Comparison of ENCODE assay signal across 8 cellular contexts in the genomic region with DNA sequence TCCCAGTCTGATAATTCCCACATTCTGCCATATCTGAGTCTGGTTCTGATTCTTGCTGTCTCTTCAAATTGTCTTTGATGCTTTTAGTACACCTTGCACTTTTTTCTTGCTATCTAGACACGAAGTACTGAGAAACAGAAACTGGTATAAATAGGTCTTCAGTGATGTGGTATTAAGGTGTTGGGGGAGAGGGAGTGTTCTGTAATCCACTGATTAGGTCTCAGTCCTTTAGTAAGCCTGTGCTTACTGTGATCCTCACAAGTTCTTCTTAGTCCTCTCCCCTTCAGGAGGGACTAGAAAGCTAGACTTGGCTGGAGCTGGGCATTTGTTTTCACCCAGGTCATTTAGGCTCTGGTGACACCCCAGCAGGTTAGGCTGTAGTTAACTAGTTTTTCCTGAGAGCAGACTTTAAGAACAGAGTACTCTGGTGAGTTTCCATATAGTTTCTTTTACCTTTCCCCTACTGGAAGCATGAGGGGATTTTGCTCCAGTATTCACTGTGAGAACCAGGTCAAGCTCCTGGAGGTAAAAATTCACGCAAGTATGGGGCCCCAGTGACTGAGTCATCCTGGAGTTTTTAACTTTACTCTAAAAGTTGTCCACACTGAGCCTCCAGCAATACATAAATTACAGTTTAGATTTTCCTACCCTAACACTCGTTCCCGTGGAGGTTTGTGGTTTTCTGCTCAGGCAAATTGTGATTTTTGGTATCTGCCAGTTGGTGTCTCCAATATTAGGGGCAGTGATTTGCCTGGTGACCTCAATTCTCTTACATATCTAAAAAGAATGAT.
DNase-seq lines count a peak whose midpoint lies in the region; ATAC-seq and TF ChIP-seq lines count a peak whose summit lies in the region.

No MANE protein-coding gene starts in this region.

- no peak overlapping the region for H2AFZ ChIP-seq in PC-3 (ENCODE audit: low read length)

- no peak for TF ChIP-seq CTCF in AG04449 (IDR thresholded peaks at IDR 0.05; ENCODE audit: insufficient read depth, low read length, missing control alignments)
- TF ChIP-seq CTCF in PC-3 (conservative IDR thresholded peaks at IDR 0.05; ENCODE audit: low read depth, low read length), result no peak
- TF ChIP-seq CTCF in ascending aorta (IDR thresholded peaks at IDR 0.05), result no peak
- no peak for TF ChIP-seq CTCF in right atrium auricular region (IDR thresholded peaks at IDR 0.05)

- H3K4me1 ChIP-seq in PC-3 (ENCODE audit: insufficient read depth, low read length), result peaks cover 19% of the 10 kb centered on the region
- peaks cover 7 to 8% of the 10 kb centered on the region in 2 donors for H3K4me1 ChIP-seq in naive thymus-derived CD4-positive, alpha-beta T cell (ENCODE audit: control insufficient read depth in 2 of 2, insufficient read depth in 2 of 2, low read length in 2 of 2)
- no peaks in the 10 kb centered on the region for H3K4me1 ChIP-seq in ascending aorta
- H3K4me1 ChIP-seq in right atrium auricular region, result peaks cover 0 to 5% of the 10 kb centered on the region in 2 donors

- H3K9ac ChIP-seq in PC-3 (ENCODE audit: low read length), result no peak overlapping the region; the same call in 1 of the 2 replicates

- CTCF ChIA-PET in AG04449 (lab: Yijun Ruan, JAX), result interaction anchor here (1.0 kb wide), 1 partner anchor 40 kb away, joined by 3 read pairs; no protein-coding TSS in a partner anchor
- CTCF ChIA-PET in PC-3 (lab: Charles Lee), result no interaction called here
- CTCF ChIA-PET in naive thymus-derived CD4-positive, alpha-beta T cell (lab: Charles Lee), result no interaction called here

- POLR2A ChIA-PET in AG04449 (lab: Yijun Ruan, JAX), result no interaction called here
- POLR2A ChIA-PET in PC-3 (lab: Charles Lee; ENCODE audit: unreplicated experiment), result interaction anchor here (0.6 kb wide), 2 partner anchors 9 to 177 kb away, joined by 3 to 19 read pairs; no protein-coding TSS in a partner anchor
- POLR2A ChIA-PET in naive thymus-derived CD4-positive, alpha-beta T cell (lab: Charles Lee), result no interaction called here

- peak overlapping the region in 8 of 10 donors; percentile 20 to 54 (median 39) for H3K4me3 Mint-ChIP-seq in naive thymus-derived CD4-positive, alpha-beta T cell

- H3K27me3 ChIP-seq in PC-3 (ENCODE audit: low read length), result no peaks in the 10 kb centered on the region
- H3K27me3 ChIP-seq in naive thymus-derived CD4-positive, alpha-beta T cell (ENCODE audit: control insufficient read depth in 2 of 2, insufficient read depth in 2 of 2, low read length in 2 of 2), result no peaks in the 10 kb centered on the region
- no peaks in the 10 kb centered on the region for H3K27me3 ChIP-seq in ascending aorta
- H3K27me3 ChIP-seq in right atrium auricular region, result no peaks in the 10 kb centered on the region

- intact Hi-C loops in PC-3 (cut with micrococcal nuclease), result no loop called here
- intact Hi-C loops in naive thymus-derived CD4-positive, alpha-beta T cell (cut with micrococcal nuclease), result no loop called here
- intact Hi-C loops in ascending aorta (cut with DNase I), result no loop called here

- H3K36me3 ChIP-seq in PC-3 (ENCODE audit: low read depth, low read length), result no peaks in the 10 kb centered on the region
- no peaks in the 10 kb centered on the region for H3K36me3 ChIP-seq in naive thymus-derived CD4-positive, alpha-beta T cell (ENCODE audit: control insufficient read depth in 2 of 3, insufficient read depth in 3 of 3, low read length in 3 of 3)
- H3K36me3 ChIP-seq in ascending aorta, result no peaks in the 10 kb centered on the region
- no peaks in the 10 kb centered on the region for H3K36me3 ChIP-seq in right atrium auricular region

- no peaks in the 10 kb centered on the region for H4K20me1 ChIP-seq in PC-3 (ENCODE audit: low read length)

- H3K36me3 Mint-ChIP-seq in naive thymus-derived CD4-positive, alpha-beta T cell, result peaks cover 0 to 24% (median 8%) of the 10 kb centered on the region in 5 donors

- peak overlapping the region in 7 of 9 donors; percentile 0 to 79 (median 63) for H3K27ac Mint-ChIP-seq in naive thymus-derived CD4-positive, alpha-beta T cell

- peaks cover 17 to 64% (median 55%) of the 10 kb centered on the region in 7 donors for H3K4me1 Mint-ChIP-seq in naive thymus-derived CD4-positive, alpha-beta T cell

- H3K4me2 ChIP-seq in PC-3 (ENCODE audit: low read length), result 0 out of 2 replicates have a peak overlapping the region, but pooled peaks have one; percentile 6

- peaks cover 13% of the 10 kb centered on the region for H3K79me2 ChIP-seq in PC-3 (ENCODE audit: low read length)

- no peaks in the 10 kb centered on the region for H3K9me2 ChIP-seq in PC-3 (replicated peaks; ENCODE audit: low read length)

- no peaks in the 10 kb centered on the region for H3K9me3 ChIP-seq in PC-3 (ENCODE audit: low read length)
- H3K9me3 ChIP-seq in naive thymus-derived CD4-positive, alpha-beta T cell (ENCODE audit: control insufficient read depth in 2 of 3, low read length in 3 of 3), result no peaks in the 10 kb centered on the region
- no peaks in the 10 kb centered on the region for H3K9me3 ChIP-seq in ascending aorta
- H3K9me3 ChIP-seq in right atrium auricular region, result no peaks in the 10 kb centered on the region

- peak; percentile 44 for DNase-seq in AG04449 (ENCODE audit: low read depth, low spot score)
- DNase-seq in PC-3, result peak; percentile 39
- peak in 4 of 9 donors; percentile 9 to 23 (median 17) for DNase-seq in naive thymus-derived CD4-positive, alpha-beta T cell
- no peak for DNase-seq in ascending aorta (ENCODE audit: low spot score in 2 of 2)
- DNase-seq in cerebellar nuclear complex (lab: John Stamatoyannopoulos, UW), result no peak
- DNase-seq in right atrium auricular region (ENCODE audit: low spot score), result no peak

- H3K27me3 Mint-ChIP-seq in naive thymus-derived CD4-positive, alpha-beta T cell, result no peaks in the 10 kb centered on the region

- no peaks in the 10 kb centered on the region for H3F3A ChIP-seq in PC-3 (ENCODE audit: low read length, unreplicated experiment)

- 0 out of 2 replicates have a peak overlapping the region, but pooled peaks have one; percentile 24 for H3K27ac ChIP-seq in PC-3 (ENCODE audit: low read length)
- peak overlapping the region; percentile 4 for H3K27ac ChIP-seq in naive thymus-derived CD4-positive, alpha-beta T cell (ENCODE audit: low read depth, low read length)
- no peak overlapping the region for H3K27ac ChIP-seq in ascending aorta
- H3K27ac ChIP-seq in right atrium auricular region, result no peak overlapping the region

- no peak overlapping the region for H3K4me3 ChIP-seq in AG04449 (ENCODE audit: low read depth, low read length)
- H3K4me3 ChIP-seq in PC-3 (ENCODE audit: low read length), result no peak overlapping the region
- no peak overlapping the region for H3K4me3 ChIP-seq in naive thymus-derived CD4-positive, alpha-beta T cell (ENCODE audit: low read length)
- no peak overlapping the region for H3K4me3 ChIP-seq in ascending aorta
- H3K4me3 ChIP-seq in right atrium auricular region, result no peak overlapping the region

- peaks cover 0 to 1% (median 0%) of the 10 kb centered on the region in 11 donors for H3K9me3 Mint-ChIP-seq in naive thymus-derived CD4-positive, alpha-beta T cell

- ATAC-seq in GM19035 (IDR thresholded peaks at IDR 0.05; ENCODE audit: unreplicated experiment) (peak; percentile 86), HG03066 (IDR thresholded peaks at IDR 0.05; ENCODE audit: low read depth, unreplicated experiment) (peak; percentile 94), PC-3 (peak; percentile 18; the same call in 1 of the 2 replicates)
- ATAC-seq in naive thymus-derived CD4-positive, alpha-beta T cell, result peak; percentile 71

- no TSS peak for BruUV-seq in PC-3 (replicated peaks; lab: Mats Ljungman, UMichigan)

Comparison
In these comparisons a context has a peak if more than half of its experiments do, and no peak if none do; other contexts are left out.
1. DNase-seq: peak in AG04449 (single experiment) and PC-3 (single experiment); none in ascending aorta (0 of 2), cerebellar nuclear complex (0 of 2) and right atrium auricular region (single experiment).
2. ATAC-seq: peak in every context shown above with its lines; median percentile 94 in HG03066; 86 in GM19035; 71 in naive thymus-derived CD4-positive, alpha-beta T cell; 18 in PC-3.
3. H3K27ac ChIP-seq: peak in PC-3 (single experiment) and naive thymus-derived CD4-positive, alpha-beta T cell (single experiment); none in ascending aorta (0 of 2) and right atrium auricular region (0 of 2).